In the genomic region with DNA sequence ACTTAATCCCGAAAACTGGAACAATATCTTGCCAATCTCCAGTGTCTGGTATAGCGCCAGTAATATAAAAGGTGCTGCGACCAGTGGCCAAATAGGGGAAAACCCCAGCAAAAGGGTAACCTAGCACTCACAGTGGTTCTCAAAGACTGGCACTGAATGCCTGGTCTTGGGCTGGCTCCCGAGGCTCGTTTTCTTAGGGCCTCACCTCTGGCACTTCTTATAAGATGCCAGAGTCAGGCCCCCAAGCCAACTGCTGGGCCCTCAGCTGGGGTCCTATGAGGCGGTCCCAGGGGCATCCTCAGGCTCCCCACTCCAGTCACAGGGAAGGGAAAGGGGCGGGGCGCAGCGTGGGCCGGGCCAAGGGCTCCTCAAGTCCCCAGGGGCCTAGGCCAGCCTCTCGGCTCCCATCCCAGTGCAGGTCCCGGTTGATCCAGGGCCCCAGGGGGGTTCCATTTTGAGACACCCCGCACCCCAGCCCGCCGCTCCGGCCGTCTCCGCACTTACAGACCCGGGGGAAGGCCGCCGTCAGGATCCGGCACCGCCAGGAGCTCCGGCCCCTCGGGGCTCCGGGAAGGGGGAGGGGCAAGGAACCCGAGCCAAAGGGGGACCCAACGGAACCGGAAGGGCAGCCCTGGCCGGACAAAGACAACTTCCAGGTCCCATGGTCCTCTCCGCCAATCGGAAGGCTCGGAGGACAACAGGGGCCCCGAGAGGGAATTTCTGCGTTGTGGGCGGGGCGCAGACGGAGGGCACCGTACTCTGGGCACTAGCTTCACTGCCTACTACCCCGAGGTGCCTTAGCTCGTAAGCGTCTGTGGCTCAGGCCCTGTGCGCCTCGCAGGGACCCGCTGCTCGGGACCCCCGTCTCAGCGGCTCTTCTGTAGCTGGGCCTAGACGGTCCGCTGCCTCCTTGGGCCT, we compare ENCODE assay signal across 8 cellular contexts. TPM values are rescaled to one million over a fixed set of nuclear protein-coding genes. Genes with fewer than 3 reads are reported as not detected.
DNase-seq lines count a peak whose midpoint lies in the region; ATAC-seq and TF ChIP-seq lines count a peak whose summit lies in the region.

A gene with protein sequence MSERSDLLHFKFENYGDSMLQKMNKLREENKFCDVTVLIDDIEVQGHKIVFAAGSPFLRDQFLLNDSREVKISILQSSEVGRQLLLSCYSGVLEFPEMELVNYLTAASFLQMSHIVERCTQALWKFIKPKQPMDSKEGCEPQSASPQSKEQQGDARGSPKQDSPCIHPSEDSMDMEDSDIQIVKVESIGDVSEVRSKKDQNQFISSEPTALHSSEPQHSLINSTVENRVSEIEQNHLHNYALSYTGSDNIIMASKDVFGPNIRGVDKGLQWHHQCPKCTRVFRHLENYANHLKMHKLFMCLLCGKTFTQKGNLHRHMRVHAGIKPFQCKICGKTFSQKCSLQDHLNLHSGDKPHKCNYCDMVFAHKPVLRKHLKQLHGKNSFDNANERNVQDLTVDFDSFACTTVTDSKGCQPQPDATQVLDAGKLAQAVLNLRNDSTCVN (minus strand): TSS at position 580 of the 918 bp plus-strand sequence. CDS start 11,578 bp downstream, outside the sequence.

- H3K9me3 ChIP-seq in right cardiac atrium (ENCODE audit: control insufficient read depth, low read length): no peaks in the 10 kb centered on the region
- no peaks in the 10 kb centered on the region for H3K9me3 ChIP-seq in vagina

- ATAC-seq in HG02884 (IDR thresholded peaks at IDR 0.05; ENCODE audit: unreplicated experiment): peak; percentile 87
- peak; percentile 99 for ATAC-seq in right cardiac atrium

- peak; percentile 80 for TF ChIP-seq POLR2A in GM15510 (IDR thresholded peaks at IDR 0.05; ENCODE audit: borderline replicate concordance, extremely low read depth, insufficient read length)
- TF ChIP-seq POLR2A in vagina (IDR thresholded peaks at IDR 0.05): no peak

- intact Hi-C loops in right cardiac atrium (cut with DNase I): no loop called here
- intact Hi-C loops in vagina (cut with DNase I): no loop called here

- H3K27ac ChIP-seq in right cardiac atrium (ENCODE audit: low read length) (peak within 1 kb of the TSS; percentile 95), vagina (peak within 1 kb of the TSS; percentile 84)

- no peaks in the 10 kb centered on the region for H3K27me3 ChIP-seq in right cardiac atrium (ENCODE audit: control insufficient read depth, insufficient read depth)
- no peaks in the 10 kb centered on the region for H3K27me3 ChIP-seq in vagina

- H3K4me1 ChIP-seq in right cardiac atrium (ENCODE audit: control insufficient read depth, insufficient read depth, low read length): peaks cover 4% of the 10 kb centered on the region
- H3K4me1 ChIP-seq in vagina: peaks cover 43% of the 10 kb centered on the region

- H3K36me3 ChIP-seq in vagina: no peaks in the 10 kb centered on the region

- under 1% methylated on average over 50 of the region's 50 CpGs for WGBS in right cardiac atrium

- TF ChIP-seq CTCF in vagina (IDR thresholded peaks at IDR 0.05): no peak

- peak; percentile 73 for DNase-seq in NCI-H146 treated with DMSO at 0.1 percent for 48 hours (lab: John Stamatoyannopoulos, UW; ENCODE audit: unreplicated experiment)
- DNase-seq in T-helper 1 cell: peak; percentile 76 to 91 (median 85)
- DNase-seq in amygdala (lab: John Stamatoyannopoulos, UW): peak; percentile 44 to 97 (median 92)
- peak; percentile 95 to 97 (median 97) for DNase-seq in right cardiac atrium
- DNase-seq in putamen (ENCODE audit: low spot score): peak; percentile 97
- peak in 1 of 2 donors; percentile 96 for DNase-seq in vagina (ENCODE audit: extremely low spot score in 2 of 2)

- H3K4me3 ChIP-seq in right cardiac atrium (ENCODE audit: low read length) (peak within 1 kb of the TSS; percentile 97), vagina (peak within 1 kb of the TSS; percentile 84 to 89)

RNA-seq across cellular contexts. Expression of the gene that starts here (rescaled TPM):
- total RNA-seq in right cardiac atrium (1 to 10 TPM; 4.7 to 5.8 (median 5.1) TPM), vagina (7.9 TPM)
- 2.3 TPM for polyA plus RNA-seq in right cardiac atrium
